Comparison of ENCODE assay signal across 12 cellular contexts in the genomic region with DNA sequence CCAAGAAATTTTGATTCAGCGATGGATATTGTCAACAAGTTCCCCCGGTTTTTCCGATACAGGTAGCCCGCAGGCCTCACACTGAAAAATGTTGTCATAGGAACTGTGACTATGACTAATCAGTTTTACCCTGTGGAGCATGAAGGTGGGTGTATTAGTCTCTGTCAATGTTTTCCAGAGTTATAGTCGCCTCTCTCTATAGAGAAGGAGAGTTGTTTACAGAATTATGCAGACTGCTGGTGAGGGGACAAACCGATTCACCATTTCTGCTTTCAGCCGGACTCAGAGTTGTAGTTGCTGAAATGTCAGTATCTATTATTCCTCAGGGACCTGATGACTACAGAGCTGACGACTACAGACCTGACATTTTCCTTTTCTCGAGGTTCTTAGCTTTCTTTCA.
DNase-seq lines count a peak whose midpoint lies in the region; ATAC-seq and TF ChIP-seq lines count a peak whose summit lies in the region.
"Had no signal": no experiment of that assay in that cellular context is flagged by ENCODE, and none has a peak within 500 bp of the region (broad histone marks: within the 10 kb centered on the region; RNA-seq: fewer than 3 reads in every experiment).

No MANE protein-coding gene starts in this region.

- CTCF ChIA-PET in Caco-2 (lab: Charles Lee), result interaction anchor here (0.6 to 0.7 kb wide), 3 partner anchors 56 to 195 kb away, joined by 3 to 5 read pairs (median 5); no protein-coding TSS in a partner anchor
- CTCF ChIA-PET in WTC11 (lab: Charles Lee), result no interaction called here

- H3K27ac Mint-ChIP-seq in Caco-2 (ENCODE audit: unreplicated experiment) (no peak overlapping the region), WTC11 (no peak overlapping the region), nephron progenitor cell (no peak overlapping the region)
- H3K27ac Mint-ChIP-seq: memory B cell had no signal

- DNase-seq in Caco-2, result peak in 1 of 2 experiments; percentile 8
- DNase-seq in left lung, result no peak
- no peak for DNase-seq in WTC11 (ENCODE audit: low spot score)
- DNase-seq in COR-L47 (lab: John Stamatoyannopoulos, UW), result no peak
- DNase-seq in NCI-H2029 (lab: John Stamatoyannopoulos, UW), result no peak
- no peak for DNase-seq in nephron progenitor cell
- DNase-seq: H7, IMR-90, SHP77 treated with DMSO at 0.1 percent for 48 hours had no signal

- ATAC-seq in GM19467 (IDR thresholded peaks at IDR 0.05; ENCODE audit: unreplicated experiment), result peak; percentile 72
- ATAC-seq in left lung, result peak; percentile 45
- no peak for ATAC-seq in WTC11

- H3K4me1 Mint-ChIP-seq in Caco-2 (ENCODE audit: low read depth, unreplicated experiment), result peaks cover 18% of the 10 kb centered on the region
- peaks cover 26% of the 10 kb centered on the region for H3K4me1 Mint-ChIP-seq in WTC11
- peaks cover 56% of the 10 kb centered on the region for H3K4me1 Mint-ChIP-seq in nephron progenitor cell

- no TSS peak for BruUV-seq in Caco-2 (replicated peaks; lab: Mats Ljungman, UMichigan)

- H3K9me3 Mint-ChIP-seq in Caco-2 (ENCODE audit: unreplicated experiment) (no peaks in the 10 kb centered on the region), WTC11 (no peaks in the 10 kb centered on the region), nephron progenitor cell (no peaks in the 10 kb centered on the region)
- H3K9me3 Mint-ChIP-seq: memory B cell had no signal

- H3K36me3 Mint-ChIP-seq in Caco-2 (ENCODE audit: insufficient read depth, unreplicated experiment) (no peaks in the 10 kb centered on the region), WTC11 (no peaks in the 10 kb centered on the region), nephron progenitor cell (ENCODE audit: low read depth) (no peaks in the 10 kb centered on the region)
- H3K36me3 Mint-ChIP-seq: memory B cell had no signal

- no peak for TF ChIP-seq CTCF in Caco-2 (IDR thresholded peaks at IDR 0.05; ENCODE audit: insufficient read depth in 1 of 2, low read depth in 1 of 2, low read length in 1 of 2, severe bottlenecking in 1 of 2, unreplicated experiment in 1 of 2)
- TF ChIP-seq CTCF in VCaP (conservative IDR thresholded peaks at IDR 0.05), result no peak
- no peak for TF ChIP-seq CTCF in left lung (IDR thresholded peaks at IDR 0.05)
- no peak for TF ChIP-seq CTCF in WTC11 (IDR thresholded peaks at IDR 0.05)
- no peak for TF ChIP-seq CTCF in nephron progenitor cell (IDR thresholded peaks at IDR 0.05)

- H3K27me3 Mint-ChIP-seq in Caco-2 (ENCODE audit: insufficient read depth, unreplicated experiment) (no peaks in the 10 kb centered on the region), WTC11 (ENCODE audit: low read depth) (no peaks in the 10 kb centered on the region), nephron progenitor cell (ENCODE audit: low read depth, poor library complexity) (no peaks in the 10 kb centered on the region)

- POLR2A ChIA-PET in Caco-2 (lab: Charles Lee) (no interaction called here), WTC11 (lab: Charles Lee) (no interaction called here)

- no peaks in the 10 kb centered on the region for H3K36me3 ChIP-seq in Caco-2 (ENCODE audit: control insufficient read depth, insufficient read depth, low read length)
- no peaks in the 10 kb centered on the region for H3K36me3 ChIP-seq in left lung

- H3K27me3 ChIP-seq in Caco-2 (replicated peaks; ENCODE audit: control insufficient read depth, insufficient read depth, low read length), result no peaks in the 10 kb centered on the region; the same call in 1 of the 2 replicates
- no peaks in the 10 kb centered on the region for H3K27me3 ChIP-seq in left lung

- H3K9me3 ChIP-seq in Caco-2 (no peaks in the 10 kb centered on the region), left lung (no peaks in the 10 kb centered on the region)

- H3K4me3 ChIP-seq in Caco-2 (ENCODE audit: low read depth, low read length), result no peak overlapping the region
- H3K4me3 ChIP-seq in left lung, result no peak overlapping the region

- peaks cover 11% of the 10 kb centered on the region; the same call in 1 of the 2 replicates for H3K4me1 ChIP-seq in Caco-2
- H3K4me1 ChIP-seq in left lung, result peaks cover 0 to 9% of the 10 kb centered on the region in 2 donors

- intact Hi-C loops in Caco-2 (cut with micrococcal nuclease; ENCODE audit: unreplicated experiment), result loop anchor here (5.0 kb wide), 1 partner anchor 40 kb away; no protein-coding TSS in a partner anchor
- intact Hi-C loops in left lung (cut with DNase I), result no loop called here

- H3K4me3 Mint-ChIP-seq in Caco-2 (ENCODE audit: unreplicated experiment) (peak overlapping the region; percentile 57), WTC11 (no peak overlapping the region), nephron progenitor cell (no peak overlapping the region)
- H3K4me3 Mint-ChIP-seq: memory B cell had no signal

- H3K27ac ChIP-seq in VCaP, result peak overlapping the region; percentile 51
- peak overlapping the region in 1 of 2 donors; percentile 51 for H3K27ac ChIP-seq in left lung

TF ChIP-seq in WTC11, 78 proteins besides CTCF, POLR2A, EP300 and RAD21 (continues in another document):
- TF ChIP-seq ZNF396 (CRISPR knock-in tag; IDR thresholded peaks at IDR 0.05; ENCODE audit: borderline replicate concordance) (no peak), NFYB (CRISPR knock-in tag; conservative IDR thresholded peaks at IDR 0.05; ENCODE audit: low read depth) (no peak), ZNF532 (CRISPR knock-in tag; IDR thresholded peaks at IDR 0.05; ENCODE audit: borderline replicate concordance) (no peak)
- TF ChIP-seq, protein P1, sequence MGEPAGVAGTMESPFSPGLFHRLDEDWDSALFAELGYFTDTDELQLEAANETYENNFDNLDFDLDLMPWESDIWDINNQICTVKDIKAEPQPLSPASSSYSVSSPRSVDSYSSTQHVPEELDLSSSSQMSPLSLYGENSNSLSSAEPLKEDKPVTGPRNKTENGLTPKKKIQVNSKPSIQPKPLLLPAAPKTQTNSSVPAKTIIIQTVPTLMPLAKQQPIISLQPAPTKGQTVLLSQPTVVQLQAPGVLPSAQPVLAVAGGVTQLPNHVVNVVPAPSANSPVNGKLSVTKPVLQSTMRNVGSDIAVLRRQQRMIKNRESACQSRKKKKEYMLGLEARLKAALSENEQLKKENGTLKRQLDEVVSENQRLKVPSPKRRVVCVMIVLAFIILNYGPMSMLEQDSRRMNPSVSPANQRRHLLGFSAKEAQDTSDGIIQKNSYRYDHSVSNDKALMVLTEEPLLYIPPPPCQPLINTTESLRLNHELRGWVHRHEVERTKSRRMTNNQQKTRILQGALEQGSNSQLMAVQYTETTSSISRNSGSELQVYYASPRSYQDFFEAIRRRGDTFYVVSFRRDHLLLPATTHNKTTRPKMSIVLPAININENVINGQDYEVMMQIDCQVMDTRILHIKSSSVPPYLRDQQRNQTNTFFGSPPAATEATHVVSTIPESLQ (CRISPR knock-in tag; IDR thresholded peaks at IDR 0.05), result no peak
- TF ChIP-seq, protein P2, sequence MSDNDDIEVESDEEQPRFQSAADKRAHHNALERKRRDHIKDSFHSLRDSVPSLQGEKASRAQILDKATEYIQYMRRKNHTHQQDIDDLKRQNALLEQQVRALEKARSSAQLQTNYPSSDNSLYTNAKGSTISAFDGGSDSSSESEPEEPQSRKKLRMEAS (CRISPR knock-in tag; IDR thresholded peaks at IDR 0.05), result no peak
